Comparison of ENCODE assay signal across 1 cellular context in the genomic region with DNA sequence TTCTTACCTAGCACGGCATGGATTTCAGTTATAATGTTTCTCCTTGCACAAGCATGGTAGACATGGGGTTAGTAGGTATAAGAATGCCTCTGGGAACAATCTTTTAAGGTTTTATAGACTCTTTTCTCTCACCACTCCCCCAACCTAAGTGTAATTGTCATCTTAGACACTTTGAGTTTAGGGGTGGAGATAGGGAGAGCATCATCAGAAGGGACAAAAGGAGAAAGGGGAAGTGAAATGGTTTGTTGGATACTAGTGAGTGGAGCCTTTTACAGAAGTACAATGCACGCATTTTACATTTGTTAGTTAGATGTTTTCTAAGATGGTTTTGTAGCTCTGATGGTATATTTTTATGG.
TF ChIP-seq lines count a peak whose summit lies in the region.

No MANE protein-coding gene starts in this region.

TF ChIP-seq in GM12878, 131 proteins besides CTCF, POLR2A, EP300 and RAD21 (continued from another document):
- TF ChIP-seq, protein P1, sequence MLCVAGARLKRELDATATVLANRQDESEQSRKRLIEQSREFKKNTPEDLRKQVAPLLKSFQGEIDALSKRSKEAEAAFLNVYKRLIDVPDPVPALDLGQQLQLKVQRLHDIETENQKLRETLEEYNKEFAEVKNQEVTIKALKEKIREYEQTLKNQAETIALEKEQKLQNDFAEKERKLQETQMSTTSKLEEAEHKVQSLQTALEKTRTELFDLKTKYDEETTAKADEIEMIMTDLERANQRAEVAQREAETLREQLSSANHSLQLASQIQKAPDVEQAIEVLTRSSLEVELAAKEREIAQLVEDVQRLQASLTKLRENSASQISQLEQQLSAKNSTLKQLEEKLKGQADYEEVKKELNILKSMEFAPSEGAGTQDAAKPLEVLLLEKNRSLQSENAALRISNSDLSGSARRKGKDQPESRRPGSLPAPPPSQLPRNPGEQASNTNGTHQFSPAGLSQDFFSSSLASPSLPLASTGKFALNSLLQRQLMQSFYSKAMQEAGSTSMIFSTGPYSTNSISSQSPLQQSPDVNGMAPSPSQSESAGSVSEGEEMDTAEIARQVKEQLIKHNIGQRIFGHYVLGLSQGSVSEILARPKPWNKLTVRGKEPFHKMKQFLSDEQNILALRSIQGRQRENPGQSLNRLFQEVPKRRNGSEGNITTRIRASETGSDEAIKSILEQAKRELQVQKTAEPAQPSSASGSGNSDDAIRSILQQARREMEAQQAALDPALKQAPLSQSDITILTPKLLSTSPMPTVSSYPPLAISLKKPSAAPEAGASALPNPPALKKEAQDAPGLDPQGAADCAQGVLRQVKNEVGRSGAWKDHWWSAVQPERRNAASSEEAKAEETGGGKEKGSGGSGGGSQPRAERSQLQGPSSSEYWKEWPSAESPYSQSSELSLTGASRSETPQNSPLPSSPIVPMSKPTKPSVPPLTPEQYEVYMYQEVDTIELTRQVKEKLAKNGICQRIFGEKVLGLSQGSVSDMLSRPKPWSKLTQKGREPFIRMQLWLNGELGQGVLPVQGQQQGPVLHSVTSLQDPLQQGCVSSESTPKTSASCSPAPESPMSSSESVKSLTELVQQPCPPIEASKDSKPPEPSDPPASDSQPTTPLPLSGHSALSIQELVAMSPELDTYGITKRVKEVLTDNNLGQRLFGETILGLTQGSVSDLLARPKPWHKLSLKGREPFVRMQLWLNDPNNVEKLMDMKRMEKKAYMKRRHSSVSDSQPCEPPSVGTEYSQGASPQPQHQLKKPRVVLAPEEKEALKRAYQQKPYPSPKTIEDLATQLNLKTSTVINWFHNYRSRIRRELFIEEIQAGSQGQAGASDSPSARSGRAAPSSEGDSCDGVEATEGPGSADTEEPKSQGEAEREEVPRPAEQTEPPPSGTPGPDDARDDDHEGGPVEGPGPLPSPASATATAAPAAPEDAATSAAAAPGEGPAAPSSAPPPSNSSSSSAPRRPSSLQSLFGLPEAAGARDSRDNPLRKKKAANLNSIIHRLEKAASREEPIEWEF (IDR thresholded peaks at IDR 0.05; ENCODE audit: insufficient replicate concordance, low read depth, low read length): peak; percentile 20
